8 cellular contexts compared by ENCODE assay signal in genomic region chr9:4604678-4605095, GRCh38. TPM values are rescaled to one million over a fixed set of nuclear protein-coding genes. Genes with fewer than 3 reads are reported as not detected.
DNase-seq lines count a peak whose midpoint lies in the region; ATAC-seq and TF ChIP-seq lines count a peak whose summit lies in the region.

No MANE protein-coding gene starts in this region.

- peak in 9 of 10 experiments; percentile 20 to 66 (median 47) for DNase-seq in CD4-positive, alpha-beta T cell
- DNase-seq in HuH-7.5 (ENCODE audit: low spot score) (peak; percentile 22), Peyer's patch (peak in 2 of 3 donors; percentile 75 to 90), activated T-helper 1 cell treated with Interleukin-2 at 50 U/mL for 16 hours (ENCODE audit: low read depth) (peak; percentile 20), fibroblast of villous mesenchyme (ENCODE audit: low read depth) (peak; percentile 67), omental fat pad (ENCODE audit: low spot score) (peak; percentile 76), upper lobe of right lung (no peak)

- H3K27ac Mint-ChIP-seq in CD4-positive, alpha-beta T cell: peak overlapping the region; percentile 66

- CTCF ChIA-PET in CD4-positive, alpha-beta T cell (lab: Charles Lee): interaction anchor here (0.6 to 2.1 kb wide), 5 partner anchors 9 to 382 kb away, joined by 3 to 10 read pairs (median 5); no protein-coding TSS in a partner anchor

- peaks cover 54% of the 10 kb centered on the region for H3K4me1 Mint-ChIP-seq in CD4-positive, alpha-beta T cell (ENCODE audit: low read depth)

- no peak overlapping the region for H3K27ac ChIP-seq in CD4-positive, alpha-beta T cell (ENCODE audit: low read depth, low read length)
- H3K27ac ChIP-seq in Peyer's patch: no peak overlapping the region
- no peak overlapping the region for H3K27ac ChIP-seq in upper lobe of right lung

- TF ChIP-seq CTCF in CD4-positive, alpha-beta T cell (IDR thresholded peaks at IDR 0.05): peak; percentile 77
- peak; percentile 52 to 84 (median 82) for TF ChIP-seq CTCF in Peyer's patch (IDR thresholded peaks at IDR 0.05)
- peak; percentile 58 for TF ChIP-seq CTCF in fibroblast of villous mesenchyme (IDR thresholded peaks at IDR 0.05; ENCODE audit: insufficient read depth, low read depth, low read length)
- no peak for TF ChIP-seq CTCF in omental fat pad (IDR thresholded peaks at IDR 0.05)
- peak; percentile 78 for TF ChIP-seq CTCF in upper lobe of right lung (IDR thresholded peaks at IDR 0.05)

- no peak overlapping the region for H3K4me3 ChIP-seq in Peyer's patch
- no peak overlapping the region for H3K4me3 ChIP-seq in fibroblast of villous mesenchyme (ENCODE audit: low read depth, low read length)
- no peak overlapping the region for H3K4me3 ChIP-seq in upper lobe of right lung

- no peak overlapping the region for H3K4me3 Mint-ChIP-seq in CD4-positive, alpha-beta T cell

- no peaks in the 10 kb centered on the region for H3K27me3 Mint-ChIP-seq in CD4-positive, alpha-beta T cell

- H3K4me1 ChIP-seq in Peyer's patch (no peaks in the 10 kb centered on the region), upper lobe of right lung (no peaks in the 10 kb centered on the region)

- H3K36me3 Mint-ChIP-seq in CD4-positive, alpha-beta T cell (ENCODE audit: low read depth): peaks cover 34% of the 10 kb centered on the region

- ATAC-seq in CD4-positive, alpha-beta T cell (ENCODE audit: poor library complexity): peak; percentile 74
- ATAC-seq in GM19438 (IDR thresholded peaks at IDR 0.05; ENCODE audit: low read depth, unreplicated experiment): peak; percentile 70
- no peak for ATAC-seq in omental fat pad (ENCODE audit: low FRiP score)
- ATAC-seq in upper lobe of right lung: peak; percentile 90

- no peaks in the 10 kb centered on the region for H3K27me3 ChIP-seq in CD4-positive, alpha-beta T cell (ENCODE audit: control insufficient read depth, insufficient read depth, low read length)
- H3K27me3 ChIP-seq in Peyer's patch: no peaks in the 10 kb centered on the region
- no peaks in the 10 kb centered on the region for H3K27me3 ChIP-seq in upper lobe of right lung

- no peaks in the 10 kb centered on the region for H3K9me3 Mint-ChIP-seq in CD4-positive, alpha-beta T cell

- no peak for TF ChIP-seq POLR2A in Peyer's patch (IDR thresholded peaks at IDR 0.05)

- POLR2A ChIA-PET in CD4-positive, alpha-beta T cell (lab: Charles Lee): interaction anchor here (0.7 to 2.1 kb wide), 6 partner anchors 11 to 75 kb away, joined by 3 to 8 read pairs (median 4); partner anchors contain the start of gene CDC37L1

- intact Hi-C loops in CD4-positive, alpha-beta T cell (cut with DNase I, micrococcal nuclease): loop anchor here (1.0 to 10.0 kb wide), 5 partner anchors 8 to 383 kb away; partner anchors contain the start of gene JAK2 (in 2 of the 2)
- intact Hi-C loops in upper lobe of right lung (cut with DNase I): no loop called here

- H3K36me3 ChIP-seq in Peyer's patch (peaks cover 0 to 16% (median 0%) of the 10 kb centered on the region in 3 donors), upper lobe of right lung (no peaks in the 10 kb centered on the region)

- H3K9me3 ChIP-seq in CD4-positive, alpha-beta T cell (ENCODE audit: control insufficient read depth, low read length): no peaks in the 10 kb centered on the region
- H3K9me3 ChIP-seq in Peyer's patch: no peaks in the 10 kb centered on the region
- no peaks in the 10 kb centered on the region for H3K9me3 ChIP-seq in upper lobe of right lung

RNA-seq across cellular contexts. Expression of gene PLPP6, which starts 57.4 kb away (rescaled TPM):
- total RNA-seq in CD4-positive, alpha-beta T cell: 10 to 100 TPM in 1 of 2 experiments, 1 to 10 TPM in 1; 8.9 to 10.5 TPM
- total RNA-seq in Peyer's patch: 10 to 100 TPM in 3 of 4 donors, 1 to 10 TPM in 1; 7.4 to 27.0 (median 19.7) TPM
- total RNA-seq in fibroblast of villous mesenchyme: 6.4 and 8.2 TPM in 2 replicates
- 1 to 10 TPM; 3.4 to 6.0 (median 5.3) TPM for total RNA-seq in omental fat pad
- total RNA-seq in upper lobe of right lung: 5.5 TPM

Comparison
In these comparisons a context has a peak if more than half of its experiments do, and no peak if none do; other contexts are left out.
1. CTCF ChIP-seq: peak in CD4-positive, alpha-beta T cell (single experiment), Peyer's patch (6 of 6), fibroblast of villous mesenchyme (single experiment) and upper lobe of right lung (single experiment); none in omental fat pad (0 of 3).